Comparison of ENCODE assay signal across 1 cellular context in genomic region chr1:15827567-15827966, GRCh38. TPM values are rescaled to one million over a fixed set of nuclear protein-coding genes. Genes with fewer than 3 reads are reported as not detected.
"Had no signal": no experiment of that assay in that cellular context is flagged by ENCODE, and none has a peak within 500 bp of the region (broad histone marks: within the 10 kb centered on the region; RNA-seq: fewer than 3 reads in every experiment).

No MANE protein-coding gene starts in this region.

RNA-seq across cellular contexts. Expression of gene UQCRHL, which starts 20.1 kb away (rescaled TPM):
- total RNA-seq: ascending aorta had no signal
